ENCODE assay signal across 19 cellular contexts in the genomic region with DNA sequence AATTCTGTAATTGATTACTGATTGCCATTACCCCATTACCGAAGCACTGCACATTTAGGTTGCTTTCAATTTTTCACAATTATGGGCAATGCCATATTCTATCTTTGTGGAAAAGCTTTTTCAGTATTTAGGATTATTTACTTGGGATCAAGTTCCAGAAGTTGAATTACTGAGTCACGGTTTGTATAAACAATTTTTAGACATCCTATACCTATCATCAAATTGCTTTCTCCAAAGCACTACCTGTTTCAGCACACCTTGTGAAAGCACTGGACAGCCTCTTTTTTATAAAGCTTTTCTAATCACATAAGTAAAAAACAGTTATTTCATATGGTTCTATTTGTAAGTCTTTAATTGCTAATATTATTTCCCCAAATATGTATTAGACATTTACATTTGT.
"Had no signal": no experiment of that assay in that cellular context is flagged by ENCODE, and none has a peak within 500 bp of the region (broad histone marks: within the 10 kb centered on the region; RNA-seq: fewer than 3 reads in every experiment).

No MANE protein-coding gene starts in this region.

- H3K9me2 ChIP-seq: SK-N-SH had no signal

- H3K4me2 ChIP-seq: SK-N-SH had no signal

- H3K9ac ChIP-seq: SK-N-SH had no signal

- ATAC-seq: Panc1, T-cell had no signal

- DNase-seq: KBM-7, MV-4-11, NCI-H1048, NCI-H1105, NCI-H1417, NCI-H1436 treated with DMSO at 0.1 percent for 48 hours, NCI-H187, NCI-H2029, NCI-H2081 treated with DMSO at 0.1 percent for 48 hours, NCI-H446, NCI-H510A, NCI-H524 treated with DMSO at 0.1 percent for 48 hours, NCI-H82, SHP77, SK-N-SH, SW 1271, T-cell had no signal

- H3K27ac ChIP-seq: RWPE1 had no signal

- H3K9me3 ChIP-seq: SK-N-SH had no signal
